8 cellular contexts compared by ENCODE assay signal in genomic region chrX:11533211-11533651, GRCh38.
DNase-seq lines count a peak whose midpoint lies in the region; ATAC-seq and TF ChIP-seq lines count a peak whose summit lies in the region.

No MANE protein-coding gene starts in this region.

- no peaks in the 10 kb centered on the region for H3K9me2 ChIP-seq in SU-DHL-6 (replicated peaks; ENCODE audit: insufficient read depth, low read length)

- no peaks in the 10 kb centered on the region for H3K27me3 ChIP-seq in SU-DHL-6 (ENCODE audit: low read length)

- no peak overlapping the region for H3K9ac ChIP-seq in SU-DHL-6 (ENCODE audit: low read length)

- DNase-seq in NCI-H187 treated with DMSO at 0.1 percent for 48 hours (lab: John Stamatoyannopoulos, UW) = peak; percentile 54
- peak; percentile 85 for DNase-seq in fibroblast of pulmonary artery (ENCODE audit: low read depth)
- DNase-seq in non-pigmented ciliary epithelial cell (ENCODE audit: low read depth) = peak; percentile 36
- DNase-seq in T1000 (lab: John Stamatoyannopoulos, UW) = no peak

- TF ChIP-seq CTCF in C4-2B (conservative IDR thresholded peaks at IDR 0.05) (peak; percentile 86), SU-DHL-6 (IDR thresholded peaks at IDR 0.05; ENCODE audit: insufficient read depth, low read length, poor library complexity, severe bottlenecking) (peak; percentile 59), fibroblast of pulmonary artery (IDR thresholded peaks at IDR 0.05; ENCODE audit: low read length, missing control alignments) (peak; percentile 49)

- no peaks in the 10 kb centered on the region for H3K36me3 ChIP-seq in SU-DHL-6 (ENCODE audit: low read length)

- H4K20me1 ChIP-seq in SU-DHL-6 (ENCODE audit: low read depth, low read length) = no peaks in the 10 kb centered on the region

- no peak overlapping the region for H2AFZ ChIP-seq in SU-DHL-6 (ENCODE audit: low read depth, low read length, severe bottlenecking)

- H3F3A ChIP-seq in SU-DHL-6 (ENCODE audit: insufficient read depth) = no peaks in the 10 kb centered on the region

- H3K27ac ChIP-seq in C4-2B (no peak overlapping the region), SU-DHL-6 (ENCODE audit: low read depth, low read length) (no peak overlapping the region)

- no peaks in the 10 kb centered on the region for H3K9me3 ChIP-seq in SU-DHL-6 (ENCODE audit: insufficient read depth, low read length)

- no peak overlapping the region for H3K4me3 ChIP-seq in SU-DHL-6 (ENCODE audit: insufficient read depth, low read length, poor library complexity, severe bottlenecking)
- H3K4me3 ChIP-seq in fibroblast of pulmonary artery (replicated peaks; ENCODE audit: low read depth, low read length) = no peak overlapping the region

- ATAC-seq in GM18861 (IDR thresholded peaks at IDR 0.05; ENCODE audit: unreplicated experiment) = peak; percentile 86
- peak; percentile 72 for ATAC-seq in HG02981 (IDR thresholded peaks at IDR 0.05; ENCODE audit: unreplicated experiment)

- no peaks in the 10 kb centered on the region for H3K79me2 ChIP-seq in SU-DHL-6 (ENCODE audit: insufficient read depth, low read length)

- H3K4me2 ChIP-seq in SU-DHL-6 (ENCODE audit: low read depth, low read length, poor library complexity, severe bottlenecking) = no peak overlapping the region
